Comparison of ENCODE assay signal across 14 cellular contexts in the genomic region with DNA sequence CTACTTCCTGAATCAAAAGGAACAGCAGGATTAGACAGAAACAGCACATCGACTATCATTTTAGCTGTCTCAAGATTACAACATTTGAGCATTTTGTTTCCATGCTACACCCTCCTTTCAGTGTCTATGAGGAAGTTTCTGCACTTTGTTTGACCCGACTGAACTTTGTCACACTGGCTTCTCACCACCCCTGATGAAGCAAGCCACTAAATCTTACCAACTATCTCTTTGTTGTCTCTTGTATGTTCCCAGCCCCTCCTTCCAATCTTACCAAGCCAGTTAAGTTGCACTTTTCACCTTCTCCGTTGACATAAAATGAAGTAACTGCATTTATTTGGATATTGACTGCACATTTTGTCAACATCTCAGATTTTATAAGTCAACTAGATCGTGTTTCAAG.
A peak's percentile ranks its signal among the peaks of the same experiment; 100 is the strongest.
DNase-seq lines count a peak whose midpoint lies in the region; ATAC-seq and TF ChIP-seq lines count a peak whose summit lies in the region.
"Had no signal": no experiment of that assay in that cellular context is flagged by ENCODE, and none has a peak within 500 bp of the region (broad histone marks: within the 10 kb centered on the region; RNA-seq: fewer than 3 reads in every experiment).

No MANE protein-coding gene starts in this region.

- H3K27ac ChIP-seq in spleen, result peak overlapping the region in 3 of 8 donors; percentile 10 to 44 (median 19)

- no peaks in the 10 kb centered on the region for H3K9me3 ChIP-seq in spleen

- H3K4me3 Mint-ChIP-seq in progenitor cell of endocrine pancreas (ENCODE audit: low read depth), result no peak overlapping the region
- H3K4me3 Mint-ChIP-seq: memory B cell had no signal

- no peaks in the 10 kb centered on the region for H3K27me3 Mint-ChIP-seq in progenitor cell of endocrine pancreas
- H3K27me3 Mint-ChIP-seq: memory B cell had no signal

- H3K9me3 Mint-ChIP-seq in progenitor cell of endocrine pancreas (ENCODE audit: low read depth), result no peaks in the 10 kb centered on the region
- H3K9me3 Mint-ChIP-seq: activated naive CD4-positive, alpha-beta T cell treated with anti-CD3 and anti-CD28 coated beads, Interleukin-2, amount 50 U/mL, for 72 hours; memory B cell had no signal

- intact Hi-C loops in left ventricle myocardium superior (cut with micrococcal nuclease), result no loop called here
- intact Hi-C loops in spleen (cut with DNase I; ENCODE audit: low total_unique reads), result no loop called here

- peaks cover 6% of the 10 kb centered on the region for H3K36me3 Mint-ChIP-seq in progenitor cell of endocrine pancreas (ENCODE audit: insufficient read depth)
- H3K36me3 Mint-ChIP-seq: activated naive CD4-positive, alpha-beta T cell treated with anti-CD3 and anti-CD28 coated beads, Interleukin-2, amount 50 U/mL, for 72 hours; memory B cell had no signal

- TF ChIP-seq POLR2A in spleen (IDR thresholded peaks at IDR 0.05), result no peak

- H3K36me3 ChIP-seq in spleen, result no peaks in the 10 kb centered on the region

- DNase-seq in HuH-7 (ENCODE audit: low spot score) (peak; percentile 36), RPMI8226 (peak; percentile 57), left ventricle myocardium superior (no peak), progenitor cell of endocrine pancreas (ENCODE audit: low spot score, unreplicated experiment) (no peak), spleen (no peak), NCI-H2227 treated with DMSO at 0.1 percent for 48 hours (lab: John Stamatoyannopoulos, UW) (no peak), NCI-H526 (lab: John Stamatoyannopoulos, UW) (no peak)
- DNase-seq: DMS79; effector CD8-positive, alpha-beta T cell; foreskin fibroblast; stimulated activated CD4-positive, alpha-beta T cell treated with anti-CD3 and anti-CD28 coated beads, Interleukin-12 subunit alpha, Interleukin-12 subunit beta, amount 100 ng/mL, for 4 hours had no signal

- ATAC-seq in left ventricle myocardium superior, result peak; percentile 38
- ATAC-seq in GM19467 (IDR thresholded peaks at IDR 0.05; ENCODE audit: unreplicated experiment), result no peak
- ATAC-seq: activated naive CD4-positive, alpha-beta T cell treated with anti-CD3 and anti-CD28 coated beads, Interleukin-2, amount 50 U/mL, for 72 hours had no signal

- TF ChIP-seq CTCF in progenitor cell of endocrine pancreas (IDR thresholded peaks at IDR 0.05; ENCODE audit: unreplicated experiment), result no peak
- no peak for TF ChIP-seq CTCF in spleen (IDR thresholded peaks at IDR 0.05 in 8 of 11, conservative IDR thresholded peaks at IDR 0.05 in 3 of 11)

- no peaks in the 10 kb centered on the region for H3K27me3 ChIP-seq in spleen (replicated peaks in 1 of 7)

- WGBS in spleen, 5 donors, result 28 to 39% (median 37%) methylated on average over 4 of the region's 4 CpGs

- peaks cover 0 to 14% (median 3%) of the 10 kb centered on the region in 6 donors for H3K4me1 ChIP-seq in spleen

- H3K4me3 ChIP-seq in spleen, result no peak overlapping the region

- H3K27ac Mint-ChIP-seq in progenitor cell of endocrine pancreas, result peak overlapping the region; percentile 40
- H3K27ac Mint-ChIP-seq: activated naive CD4-positive, alpha-beta T cell treated with anti-CD3 and anti-CD28 coated beads, Interleukin-2, amount 50 U/mL, for 72 hours; memory B cell had no signal

- H3K4me1 Mint-ChIP-seq in progenitor cell of endocrine pancreas (ENCODE audit: low read depth), result peaks cover 37% of the 10 kb centered on the region
- H3K4me1 Mint-ChIP-seq: memory B cell had no signal

Comparison
In these comparisons a context has a peak if more than half of its experiments do, and no peak if none do; other contexts are left out.
1. DNase-seq: peak in HuH-7 (single experiment) and RPMI8226 (single experiment); none in left ventricle myocardium superior (single experiment), progenitor cell of endocrine pancreas (single experiment), spleen (single experiment), NCI-H2227 treated with DMSO at 0.1 percent for 48 hours (single experiment) and NCI-H526 (0 of 2).